In the genomic region with DNA sequence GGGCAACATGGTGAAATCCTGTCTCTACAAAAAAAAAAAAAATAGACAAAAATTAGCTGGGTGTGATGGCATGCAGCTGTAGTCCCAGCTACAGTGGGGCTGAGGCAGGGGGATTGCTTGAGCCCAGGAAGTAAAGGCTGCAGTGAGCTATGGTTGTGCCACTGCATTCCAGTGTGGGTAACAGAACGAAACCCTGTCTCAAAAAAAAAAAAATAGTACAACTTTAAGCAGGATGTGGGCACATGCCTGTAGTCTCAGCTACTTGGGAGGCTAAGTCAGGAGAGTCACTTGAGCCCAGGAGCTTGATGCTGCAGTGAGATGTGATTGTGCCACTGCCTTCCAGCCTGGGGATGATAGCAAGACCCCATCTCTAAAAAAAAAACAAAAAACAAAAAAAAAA, we compare ENCODE assay signal across 11 cellular contexts.
DNase-seq lines count a peak whose midpoint lies in the region; ATAC-seq and TF ChIP-seq lines count a peak whose summit lies in the region.
"Had no signal": no experiment of that assay in that cellular context is flagged by ENCODE, and none has a peak within 500 bp of the region (broad histone marks: within the 10 kb centered on the region; RNA-seq: fewer than 3 reads in every experiment).

No MANE protein-coding gene starts in this region.

- POLR2A ChIA-PET in RWPE1 (lab: Yijun Ruan, JAX; ENCODE audit: low non-redundant PET): no interaction called here

- H3K27ac ChIP-seq in RWPE1: peak overlapping the region; percentile 58
- H3K27ac ChIP-seq: suprapubic skin had no signal

- DNase-seq in stimulated activated CD4-positive, alpha-beta T cell treated with anti-CD3 and anti-CD28 coated beads, Interleukin-15, amount 100 ng/mL, for 24 hours: peak; percentile 14
- DNase-seq in stimulated activated CD4-positive, alpha-beta T cell treated with anti-CD3 and anti-CD28 coated beads, Interleukin-12 subunit alpha, Interleukin-12 subunit beta, amount 100 ng/mL, for 4 hours: no peak
- DNase-seq in RWPE1 (ENCODE audit: low spot score): no peak
- peak; percentile 3 to 25 (median 5) for DNase-seq in effector memory CD8-positive, alpha-beta T cell
- DNase-seq in stimulated activated naive CD8-positive, alpha-beta T cell treated with anti-CD3 and anti-CD28 coated beads, Interleukin-15, amount 100 ng/mL, for 72 hours: peak in 1 of 2 donors; percentile 28
- no peak for DNase-seq in COR-L47 (lab: John Stamatoyannopoulos, UW)
- DNase-seq: Caco-2, NCI-H748 treated with DMSO at 0.1 percent for 48 hours had no signal

- peaks cover 16% of the 10 kb centered on the region for H3K36me3 Mint-ChIP-seq in effector memory CD8-positive, alpha-beta T cell (ENCODE audit: insufficient read depth)

- peak overlapping the region; percentile 72 to 73 for H3K27ac Mint-ChIP-seq in effector memory CD8-positive, alpha-beta T cell
- no peak overlapping the region for H3K27ac Mint-ChIP-seq in stimulated activated naive CD8-positive, alpha-beta T cell treated with anti-CD3 and anti-CD28 coated beads, Interleukin-15, amount 100 ng/mL, for 72 hours

- no peaks in the 10 kb centered on the region for H3K9me3 Mint-ChIP-seq in effector memory CD8-positive, alpha-beta T cell
- no peaks in the 10 kb centered on the region for H3K9me3 Mint-ChIP-seq in stimulated activated naive CD8-positive, alpha-beta T cell treated with anti-CD3 and anti-CD28 coated beads, Interleukin-15, amount 100 ng/mL, for 72 hours

- H3K4me3 Mint-ChIP-seq in effector memory CD8-positive, alpha-beta T cell: peak overlapping the region; percentile 12 to 45
- H3K4me3 Mint-ChIP-seq in stimulated activated naive CD8-positive, alpha-beta T cell treated with anti-CD3 and anti-CD28 coated beads, Interleukin-15, amount 100 ng/mL, for 72 hours: peak overlapping the region in 1 of 2 donors; percentile 18

- no peak for TF ChIP-seq CTCF in RWPE1 (conservative IDR thresholded peaks at IDR 0.05; ENCODE audit: low read depth)

- CTCF ChIA-PET in RWPE1 (lab: Yijun Ruan, JAX): interaction anchor here (0.6 to 0.8 kb wide), 3 partner anchors 14 to 172 kb away, joined by 3 read pairs; partner anchors contain the start of gene CNEP1R1

- H3K4me1 Mint-ChIP-seq in effector memory CD8-positive, alpha-beta T cell (ENCODE audit: low read depth in 2 of 2): peaks cover 47 to 64% of the 10 kb centered on the region in 2 donors
- peaks cover 81% of the 10 kb centered on the region for H3K4me1 Mint-ChIP-seq in stimulated activated naive CD8-positive, alpha-beta T cell treated with anti-CD3 and anti-CD28 coated beads, Interleukin-15, amount 100 ng/mL, for 72 hours

- H3K27me3 Mint-ChIP-seq in effector memory CD8-positive, alpha-beta T cell: no peaks in the 10 kb centered on the region
- no peaks in the 10 kb centered on the region for H3K27me3 Mint-ChIP-seq in stimulated activated naive CD8-positive, alpha-beta T cell treated with anti-CD3 and anti-CD28 coated beads, Interleukin-15, amount 100 ng/mL, for 72 hours

- ATAC-seq in effector memory CD8-positive, alpha-beta T cell (replicated peaks): peak; percentile 96
- ATAC-seq in stimulated activated naive CD8-positive, alpha-beta T cell treated with anti-CD3 and anti-CD28 coated beads, Interleukin-15, amount 100 ng/mL, for 72 hours: peak; percentile 94
- ATAC-seq in HG03469 (IDR thresholded peaks at IDR 0.05; ENCODE audit: unreplicated experiment) (no peak), GM21515 (IDR thresholded peaks at IDR 0.05; ENCODE audit: unreplicated experiment) (no peak)

Comparison
In these comparisons a context has a peak if more than half of its experiments do, and no peak if none do; other contexts are left out.
1. DNase-seq: peak in stimulated activated CD4-positive, alpha-beta T cell treated with anti-CD3 and anti-CD28 coated beads, Interleukin-15, amount 100 ng/mL, for 24 hours (single experiment) and effector memory CD8-positive, alpha-beta T cell (3 of 3); none in stimulated activated CD4-positive, alpha-beta T cell treated with anti-CD3 and anti-CD28 coated beads, Interleukin-12 subunit alpha, Interleukin-12 subunit beta, amount 100 ng/mL, for 4 hours (single experiment), RWPE1 (single experiment) and COR-L47 (single experiment).
2. ATAC-seq: peak in effector memory CD8-positive, alpha-beta T cell (single experiment) and stimulated activated naive CD8-positive, alpha-beta T cell treated with anti-CD3 and anti-CD28 coated beads, Interleukin-15, amount 100 ng/mL, for 72 hours (single experiment); none in HG03469 (single experiment) and GM21515 (single experiment).
3. H3K27ac Mint-ChIP-seq: peak in effector memory CD8-positive, alpha-beta T cell (2 of 2); none in stimulated activated naive CD8-positive, alpha-beta T cell treated with anti-CD3 and anti-CD28 coated beads, Interleukin-15, amount 100 ng/mL, for 72 hours (0 of 2).